ENCODE assay signal across 8 cellular contexts in genomic region chr22:38984782-38985757, GRCh38. TPM values are rescaled to one million over a fixed set of nuclear protein-coding genes. Genes with fewer than 3 reads are reported as not detected.
DNase-seq lines count a peak whose midpoint lies in the region; ATAC-seq lines count a peak whose summit lies in the region.
"Not testable (repeated sequence)": the region's sequence is repeated elsewhere in the genome, so short reads cannot be mapped to it uniquely, and the experiment has no call there.

No MANE protein-coding gene starts in this region.

- peaks cover 11 to 25% (median 20%) of the 10 kb centered on the region in 11 experiments for H3K9me3 ChIP-seq in BLaER1 treated with 17β-estradiol and CSF1 and Interleukin-3, amounts not matched to agents 10 nM and 100 nM (replicated peaks in 1 of 11)

- H3K36me3 Mint-ChIP-seq in activated T-helper 17 cell treated with anti-CD3 and anti-CD28 coated beads, Interleukin-2, amount 50 U/mL, for 72 hours (ENCODE audit: low read depth), result not testable (repeated sequence)

- not testable (repeated sequence) for H3K27me3 Mint-ChIP-seq in activated T-helper 17 cell treated with anti-CD3 and anti-CD28 coated beads, Interleukin-2, amount 50 U/mL, for 72 hours

- peak overlapping the region in 9 of 11 experiments; percentile 14 to 57 (median 31); a peak in 13 of 22 replicates for H3K4me2 ChIP-seq in BLaER1 treated with 17β-estradiol and CSF1 and Interleukin-3, amounts not matched to agents 10 nM and 100 nM

- H3K4me1 Mint-ChIP-seq in activated T-helper 17 cell treated with anti-CD3 and anti-CD28 coated beads, Interleukin-2, amount 50 U/mL, for 72 hours, result peaks cover 51% of the 10 kb centered on the region

- peak overlapping the region; percentile 77 for H3K4me3 Mint-ChIP-seq in activated T-helper 17 cell treated with anti-CD3 and anti-CD28 coated beads, Interleukin-2, amount 50 U/mL, for 72 hours

- H3K27ac Mint-ChIP-seq in activated T-helper 17 cell treated with anti-CD3 and anti-CD28 coated beads, Interleukin-2, amount 50 U/mL, for 72 hours, result peak overlapping the region; percentile 94

- not testable (repeated sequence) for H3K4me3 ChIP-seq in BLaER1 treated with 17β-estradiol and CSF1 and Interleukin-3, amounts not matched to agents 10 nM and 100 nM

- DNase-seq in M059J (ENCODE audit: low read depth) (peak; percentile 91), T-helper 1 cell (peak; percentile 35 to 82 (median 71)), glomerular visceral epithelial cell (ENCODE audit: extremely low spot score) (peak; percentile 89)
- DNase-seq in stimulated activated CD4-positive, alpha-beta T cell treated with anti-CD3 and anti-CD28 coated beads, Interleukin-2, amount 100 ng/mL, for 24 hours, result peak; percentile 69 to 81

- H3K9me3 Mint-ChIP-seq in activated T-helper 17 cell treated with anti-CD3 and anti-CD28 coated beads, Interleukin-2, amount 50 U/mL, for 72 hours, result not testable (repeated sequence)

- peak; percentile 69 for ATAC-seq in GM19035 (IDR thresholded peaks at IDR 0.05; ENCODE audit: unreplicated experiment)
- peak; percentile 60 for ATAC-seq in HG02885 (IDR thresholded peaks at IDR 0.05; ENCODE audit: poor library complexity, unreplicated experiment)
- peak; percentile 89 for ATAC-seq in activated T-helper 17 cell treated with anti-CD3 and anti-CD28 coated beads, Interleukin-2, amount 50 U/mL, for 72 hours (replicated peaks)

- not testable (repeated sequence) for H4K20me1 ChIP-seq in BLaER1 treated with 17β-estradiol and CSF1 and Interleukin-3, amounts not matched to agents 10 nM and 100 nM

- not testable (repeated sequence) for H3K9ac ChIP-seq in BLaER1 treated with 17β-estradiol and CSF1 and Interleukin-3, amounts not matched to agents 10 nM and 100 nM

- not testable (repeated sequence) for H3K27ac ChIP-seq in BLaER1 treated with 17β-estradiol and CSF1 and Interleukin-3, amounts not matched to agents 10 nM and 100 nM

- H3K36me3 ChIP-seq in BLaER1 treated with 17β-estradiol and CSF1 and Interleukin-3, amounts not matched to agents 10 nM and 100 nM, result not testable (repeated sequence)

- H3K27me3 ChIP-seq in BLaER1 treated with 17β-estradiol and CSF1 and Interleukin-3, amounts not matched to agents 10 nM and 100 nM, result not testable (repeated sequence)

- peaks cover 46 to 58% (median 50%) of the 10 kb centered on the region in 10 experiments for H3K4me1 ChIP-seq in BLaER1 treated with 17β-estradiol and CSF1 and Interleukin-3, amounts not matched to agents 10 nM and 100 nM

RNA-seq across cellular contexts. Expression of gene APOBEC3B, which starts 2.9 kb away (rescaled TPM):
- total RNA-seq in M059J (2014; rRNA removed; shearing (Covaris generic)), result 14.8 and 22.6 TPM in 2 replicates
- total RNA-seq in activated T-helper 17 cell treated with anti-CD3 and anti-CD28 coated beads, Interleukin-2, amount 50 U/mL, for 72 hours, result 10 to 100 TPM in 1 of 2 donors, 1 to 10 TPM in 1; 9.2 to 33.6 TPM

RNA-seq across cellular contexts. Expression of gene APOBEC3A, which starts 27.7 kb away (rescaled TPM):
- not detected in 2 replicates for total RNA-seq in M059J (2014; rRNA removed; shearing (Covaris generic))
- total RNA-seq in activated T-helper 17 cell treated with anti-CD3 and anti-CD28 coated beads, Interleukin-2, amount 50 U/mL, for 72 hours, result not detected

RNA-seq across cellular contexts. Expression of gene APOBEC3C, which starts 29.0 kb away (rescaled TPM):
- total RNA-seq in M059J (2014; rRNA removed; shearing (Covaris generic)), result 10.0 and 13.8 TPM in 2 replicates
- total RNA-seq in activated T-helper 17 cell treated with anti-CD3 and anti-CD28 coated beads, Interleukin-2, amount 50 U/mL, for 72 hours, result 100 to 1,000 TPM; 115 to 128 TPM

RNA-seq across cellular contexts. Expression of gene APOBEC3D, which starts 35.9 kb away (rescaled TPM):
- total RNA-seq in M059J (2014; rRNA removed; shearing (Covaris generic)), result 1.1 and 1.6 TPM in 2 replicates
- total RNA-seq in activated T-helper 17 cell treated with anti-CD3 and anti-CD28 coated beads, Interleukin-2, amount 50 U/mL, for 72 hours, result 10 to 100 TPM; 30.7 to 51.8 TPM

RNA-seq across cellular contexts. Expression of gene APOBEC3F, which starts 55.6 kb away (rescaled TPM):
- total RNA-seq in M059J (2014; rRNA removed; shearing (Covaris generic)), result 4.8 and 6.1 TPM in 2 replicates
- total RNA-seq in activated T-helper 17 cell treated with anti-CD3 and anti-CD28 coated beads, Interleukin-2, amount 50 U/mL, for 72 hours, result 10 to 100 TPM; 20.4 to 32.5 TPM
